ENCODE assay signal across 9 cellular contexts in genomic region chr9:130715270-130716077, GRCh38. TPM values are rescaled to one million over a fixed set of nuclear protein-coding genes. Genes with fewer than 3 reads are reported as not detected.
A peak's percentile ranks its signal among the peaks of the same experiment; 100 is the strongest.
DNase-seq lines count a peak whose midpoint lies in the region; ATAC-seq and TF ChIP-seq lines count a peak whose summit lies in the region.
"Had no signal": no experiment of that assay in that cellular context is flagged by ENCODE, and none has a peak within 500 bp of the region (broad histone marks: within the 10 kb centered on the region; RNA-seq: fewer than 3 reads in every experiment).

No MANE protein-coding gene starts in this region.

- H3K27me3 Mint-ChIP-seq in CD14-positive monocyte (ENCODE audit: low read depth in 3 of 3) = peaks cover 0 to 6% (median 2%) of the 10 kb centered on the region in 3 donors

- H3K27me3 ChIP-seq in right cardiac atrium (ENCODE audit: control insufficient read depth, insufficient read depth) = no peaks in the 10 kb centered on the region
- no peaks in the 10 kb centered on the region for H3K27me3 ChIP-seq in spleen (replicated peaks in 1 of 7)
- H3K27me3 ChIP-seq: neutrophil had no signal

- peaks cover 0 to 2% (median 0%) of the 10 kb centered on the region in 7 donors for H3K9me3 Mint-ChIP-seq in CD14-positive monocyte

- H3K4me1 Mint-ChIP-seq in CD14-positive monocyte = peaks cover 39% of the 10 kb centered on the region

- POLR2A ChIA-PET in HEK293T (lab: Yijun Ruan, JAX) = interaction anchor here (0.7 to 3.2 kb wide), 3 partner anchors 15 to 22 kb away, joined by 3 to 15 read pairs (median 4); partner anchors contain the start of gene EXOSC2

- peak overlapping the region in 1 of 2 donors; percentile 54 for H3K4me3 Mint-ChIP-seq in CD14-positive monocyte

- H3K9me3 ChIP-seq in right cardiac atrium (ENCODE audit: control insufficient read depth, low read length) (no peaks in the 10 kb centered on the region), spleen (no peaks in the 10 kb centered on the region)
- H3K9me3 ChIP-seq: neutrophil had no signal

- no peak for TF ChIP-seq POLR2A in spleen (IDR thresholded peaks at IDR 0.05)

- H3K36me3 ChIP-seq in spleen = no peaks in the 10 kb centered on the region
- H3K36me3 ChIP-seq: neutrophil had no signal

- no peak for DNase-seq in HEK293T (ENCODE audit: extremely low spot score)
- no peak for DNase-seq in right cardiac atrium
- DNase-seq in spleen = no peak
- no peak for DNase-seq in CD14-positive monocyte (ENCODE audit: low spot score)
- no peak for DNase-seq in activated CD4-positive, alpha-beta T cell treated with anti-CD3 and anti-CD28 coated beads, Interleukin-2, amount 50 U/mL, for 4 hours
- no peak for DNase-seq in foreskin melanocyte

- H3K27ac ChIP-seq in right cardiac atrium (ENCODE audit: low read length) = no peak overlapping the region
- peak overlapping the region in 6 of 8 donors; percentile 2 to 100 (median 99) for H3K27ac ChIP-seq in spleen
- H3K27ac ChIP-seq: neutrophil had no signal

- peaks cover 3 to 8% of the 10 kb centered on the region in 2 donors for H3K36me3 Mint-ChIP-seq in CD14-positive monocyte

- WGBS in right cardiac atrium = 22% methylated on average over 7 of the region's 7 CpGs
- 57 to 71% (median 62%) methylated on average over 7 of the region's 7 CpGs for WGBS in spleen, 5 donors

- no peak for TF ChIP-seq CTCF in WI38 (IDR thresholded peaks at IDR 0.05; ENCODE audit: low read depth, low read length)
- TF ChIP-seq CTCF in spleen (IDR thresholded peaks at IDR 0.05 in 8 of 11, conservative IDR thresholded peaks at IDR 0.05 in 3 of 11) = no peak
- no peak for TF ChIP-seq CTCF in CD14-positive monocyte (IDR thresholded peaks at IDR 0.05)

- CTCF ChIA-PET in HEK293T (lab: Yijun Ruan, JAX) = interaction anchor here (0.9 to 1.0 kb wide), 2 partner anchors 15 to 151 kb away, joined by 4 to 6 read pairs; no protein-coding TSS in a partner anchor

- H3K4me3 ChIP-seq in WI38 (ENCODE audit: low read depth, low read length) (peak overlapping the region; percentile 93), right cardiac atrium (ENCODE audit: low read length) (peak overlapping the region; percentile 91), spleen (peak overlapping the region; percentile 18 to 95 (median 84))

- ATAC-seq in right cardiac atrium (no peak), HG03469 (IDR thresholded peaks at IDR 0.05; ENCODE audit: unreplicated experiment) (no peak)

- intact Hi-C loops in right cardiac atrium (cut with DNase I) = loop anchor here in 1 of 4 donors (10.0 kb wide), 1 partner anchor 219 kb away; the partner anchor contains the start of gene FIBCD1
- intact Hi-C loops in spleen (cut with DNase I; ENCODE audit: low total_unique reads) = no loop called here
- intact Hi-C loops in CD14-positive monocyte (cut with micrococcal nuclease) = no loop called here

- H3K4me1 ChIP-seq in right cardiac atrium (ENCODE audit: control insufficient read depth, insufficient read depth, low read length) (peaks cover 6% of the 10 kb centered on the region), spleen (peaks cover 22 to 67% (median 51%) of the 10 kb centered on the region in 6 donors)

- peak overlapping the region in 1 of 7 donors; percentile 41 for H3K27ac Mint-ChIP-seq in CD14-positive monocyte

TF ChIP-seq in HEK293T, 16 proteins besides CTCF, POLR2A, EP300 and RAD21:
- TF ChIP-seq FOXA1 (IDR thresholded peaks at IDR 0.05) = no peak
- peak; percentile 85; the same call in 1 of the 2 replicates for TF ChIP-seq ZNF384 (IDR thresholded peaks at IDR 0.05)
TF ChIP-seq in HEK293T: peak in this region for 1.

RNA-seq across cellular contexts. Expression of gene EXOSC2, which starts 21.9 kb away (rescaled TPM):
- total RNA-seq in right cardiac atrium (10 to 100 TPM; 14.2 to 17.9 (median 15.5) TPM), spleen (10 to 100 TPM; 23.8 to 34.6 (median 26.1) TPM)
- polyA plus RNA-seq in right cardiac atrium (11.0 TPM), spleen (10 to 100 TPM; 16.9 to 22.8 (median 17.2) TPM), CD14-positive monocyte (10 to 100 TPM; 10.2 to 11.2 TPM)

RNA-seq across cellular contexts. Expression of gene PRDM12, which starts 51.1 kb away (rescaled TPM):
- total RNA-seq in right cardiac atrium = not detected
- 0.02 TPM for polyA plus RNA-seq in right cardiac atrium
- not detected for total RNA-seq in spleen
- under 1 TPM in 2 of 3 donors, not detected in 1; 0.06 to 0.07 TPM for polyA plus RNA-seq in spleen
- not detected for polyA plus RNA-seq in CD14-positive monocyte
